ENCODE assay signal across 13 cellular contexts in genomic region chr17:31754239-31754945, GRCh38.
DNase-seq lines count a peak whose midpoint lies in the region; ATAC-seq and TF ChIP-seq lines count a peak whose summit lies in the region.
"Had no signal": no experiment of that assay in that cellular context is flagged by ENCODE, and none has a peak within 500 bp of the region (broad histone marks: within the 10 kb centered on the region; RNA-seq: fewer than 3 reads in every experiment).

No MANE protein-coding gene starts in this region.

- H3K4me1 ChIP-seq in SJCRH30 = no peaks in the 10 kb centered on the region

- TF ChIP-seq CTCF in fibroblast of the aortic adventitia (IDR thresholded peaks at IDR 0.05; ENCODE audit: insufficient read depth, low read length) = no peak

- H3K4me3 ChIP-seq in SJCRH30 = no peak overlapping the region
- H3K4me3 ChIP-seq in fibroblast of the aortic adventitia (ENCODE audit: low read depth, low read length) = no peak overlapping the region

- no peaks in the 10 kb centered on the region for H3K36me3 ChIP-seq in SJCRH30

- DNase-seq in GM03348 (ENCODE audit: low spot score) = peak; percentile 56
- DNase-seq in SJCRH30 = peak; percentile 11 to 15
- DNase-seq in fibroblast of the aortic adventitia (ENCODE audit: low read depth) = peak; percentile 83
- DNase-seq in renal cortical epithelial cell (ENCODE audit: low read depth) = peak; percentile 87
- DNase-seq in iPS-NIHi11 (ENCODE audit: low spot score) = no peak
- no peak for DNase-seq in head of caudate nucleus
- DNase-seq: activated CD4-positive, alpha-beta T cell treated with anti-CD3 and anti-CD28 coated beads, Interleukin-2, amount 10 ng/mL, durations not matched to agents 7 days and 5 days; activated naive CD4-positive, alpha-beta T cell treated with anti-CD3 and anti-CD28 coated beads, Interleukin-2, amount 10 ng/mL, durations not matched to agents 7 days and 5 days; DMS 273 treated with DMSO at 0.1 percent for 48 hours; NCI-H69 had no signal

- intact Hi-C loops in head of caudate nucleus (cut with DNase I) = no loop called here

- peaks cover 14% of the 10 kb centered on the region; the same call in 1 of the 2 replicates for H3K27me3 ChIP-seq in SJCRH30

- ATAC-seq in HG02870 (IDR thresholded peaks at IDR 0.05; ENCODE audit: unreplicated experiment) (no peak), GM19328 (IDR thresholded peaks at IDR 0.05; ENCODE audit: unreplicated experiment) (no peak)
- ATAC-seq: natural killer cell treated with Interleukin-12 subunit alpha and Interleukin-12 subunit beta and Interleukin-15 and Interleukin-18, amount 100 ng/mL, for 72 hours had no signal

- no peak overlapping the region for H3K27ac ChIP-seq in SJCRH30

- H3K9me3 ChIP-seq in SJCRH30 (replicated peaks) = no peaks in the 10 kb centered on the region

Comparison
In these comparisons a context has a peak if more than half of its experiments do, and no peak if none do; other contexts are left out.
1. DNase-seq: peak in GM03348 (single experiment), SJCRH30 (2 of 2), fibroblast of the aortic adventitia (single experiment) and renal cortical epithelial cell (single experiment); none in iPS-NIHi11 (single experiment) and head of caudate nucleus (0 of 42).